1 cellular context compared by ENCODE assay signal in the genomic region with DNA sequence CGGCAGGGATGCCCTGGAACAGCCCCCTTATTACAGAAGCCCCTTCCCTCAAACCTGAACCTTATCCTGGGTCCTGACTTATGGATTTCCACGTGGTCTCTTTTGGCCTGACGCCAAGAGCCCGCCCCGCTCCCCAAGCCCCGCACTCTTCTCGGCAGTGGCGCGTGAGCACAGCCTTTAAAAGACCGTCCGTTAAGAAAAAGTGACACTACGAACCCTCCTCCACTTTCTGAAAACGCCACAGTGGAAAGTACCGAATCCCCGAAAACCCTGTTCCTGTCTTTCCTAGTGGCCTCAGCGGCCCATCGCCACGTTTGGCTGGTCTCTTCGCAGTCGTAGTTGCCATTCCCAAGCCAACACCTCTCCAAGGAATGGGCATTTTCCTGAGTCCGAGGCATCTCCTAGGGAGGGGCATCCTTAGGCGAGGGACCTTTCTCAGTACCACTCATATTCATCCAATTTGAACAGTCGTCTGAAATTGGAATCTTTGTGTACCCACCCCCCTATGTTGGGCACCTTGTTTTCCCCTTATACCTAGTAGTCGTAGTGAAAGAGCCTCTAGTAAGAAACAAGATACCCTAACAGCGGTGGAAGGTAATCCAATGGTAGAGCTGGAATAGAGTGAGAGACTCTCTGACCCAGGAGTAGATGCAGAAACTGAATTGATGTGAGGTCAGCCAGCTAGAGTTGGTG.
TF ChIP-seq lines count a peak whose summit lies in the region.

No MANE protein-coding gene starts in this region.

TF ChIP-seq in liver, 16 proteins besides CTCF, POLR2A, EP300 and RAD21 (continued from another document):
- TF ChIP-seq, protein P1, sequence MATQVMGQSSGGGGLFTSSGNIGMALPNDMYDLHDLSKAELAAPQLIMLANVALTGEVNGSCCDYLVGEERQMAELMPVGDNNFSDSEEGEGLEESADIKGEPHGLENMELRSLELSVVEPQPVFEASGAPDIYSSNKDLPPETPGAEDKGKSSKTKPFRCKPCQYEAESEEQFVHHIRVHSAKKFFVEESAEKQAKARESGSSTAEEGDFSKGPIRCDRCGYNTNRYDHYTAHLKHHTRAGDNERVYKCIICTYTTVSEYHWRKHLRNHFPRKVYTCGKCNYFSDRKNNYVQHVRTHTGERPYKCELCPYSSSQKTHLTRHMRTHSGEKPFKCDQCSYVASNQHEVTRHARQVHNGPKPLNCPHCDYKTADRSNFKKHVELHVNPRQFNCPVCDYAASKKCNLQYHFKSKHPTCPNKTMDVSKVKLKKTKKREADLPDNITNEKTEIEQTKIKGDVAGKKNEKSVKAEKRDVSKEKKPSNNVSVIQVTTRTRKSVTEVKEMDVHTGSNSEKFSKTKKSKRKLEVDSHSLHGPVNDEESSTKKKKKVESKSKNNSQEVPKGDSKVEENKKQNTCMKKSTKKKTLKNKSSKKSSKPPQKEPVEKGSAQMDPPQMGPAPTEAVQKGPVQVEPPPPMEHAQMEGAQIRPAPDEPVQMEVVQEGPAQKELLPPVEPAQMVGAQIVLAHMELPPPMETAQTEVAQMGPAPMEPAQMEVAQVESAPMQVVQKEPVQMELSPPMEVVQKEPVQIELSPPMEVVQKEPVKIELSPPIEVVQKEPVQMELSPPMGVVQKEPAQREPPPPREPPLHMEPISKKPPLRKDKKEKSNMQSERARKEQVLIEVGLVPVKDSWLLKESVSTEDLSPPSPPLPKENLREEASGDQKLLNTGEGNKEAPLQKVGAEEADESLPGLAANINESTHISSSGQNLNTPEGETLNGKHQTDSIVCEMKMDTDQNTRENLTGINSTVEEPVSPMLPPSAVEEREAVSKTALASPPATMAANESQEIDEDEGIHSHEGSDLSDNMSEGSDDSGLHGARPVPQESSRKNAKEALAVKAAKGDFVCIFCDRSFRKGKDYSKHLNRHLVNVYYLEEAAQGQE (IDR thresholded peaks at IDR 0.05) = no peak
- TF ChIP-seq RXRA (IDR thresholded peaks at IDR 0.05) = no peak
- TF ChIP-seq, protein P2, sequence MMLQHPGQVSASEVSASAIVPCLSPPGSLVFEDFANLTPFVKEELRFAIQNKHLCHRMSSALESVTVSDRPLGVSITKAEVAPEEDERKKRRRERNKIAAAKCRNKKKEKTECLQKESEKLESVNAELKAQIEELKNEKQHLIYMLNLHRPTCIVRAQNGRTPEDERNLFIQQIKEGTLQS (IDR thresholded peaks at IDR 0.05) = no peak
